Comparison of ENCODE assay signal across 31 cellular contexts in the genomic region with DNA sequence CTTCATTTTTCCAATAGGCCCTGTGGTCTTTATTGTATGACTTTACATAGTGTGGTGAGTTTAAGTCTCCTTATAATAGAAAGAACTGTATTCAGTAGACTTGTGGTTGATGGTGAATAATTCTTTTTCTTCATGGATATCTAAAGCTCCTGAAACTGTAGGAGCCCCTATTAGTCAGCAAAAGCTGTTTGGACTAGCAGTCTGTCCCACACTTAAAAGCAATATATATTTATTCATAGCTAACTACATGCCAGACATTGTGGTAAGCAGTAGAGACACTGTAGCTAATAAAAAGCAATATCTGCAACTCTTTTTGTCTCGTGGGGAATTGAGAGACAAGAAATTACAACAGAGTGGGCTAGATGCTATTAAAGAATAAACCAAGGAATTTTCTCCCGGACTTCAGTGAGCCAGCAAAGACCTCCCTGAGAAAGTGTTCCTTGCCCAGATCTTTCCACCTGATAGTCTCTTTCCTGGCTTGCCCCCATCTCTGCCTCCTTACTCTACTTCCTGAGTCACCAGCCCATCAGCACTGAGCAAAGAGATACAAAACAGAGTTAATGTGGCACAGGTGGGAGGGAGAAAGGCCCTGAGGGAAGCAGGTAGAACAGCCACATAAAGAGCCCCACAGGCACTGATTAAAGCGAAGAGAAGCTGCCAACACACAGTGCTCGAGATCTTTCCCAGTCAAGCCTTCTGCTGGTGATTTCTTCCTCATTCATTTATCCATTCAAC. TPM values are rescaled to one million over a fixed set of nuclear protein-coding genes. Genes with fewer than 3 reads are reported as not detected.
"Had no signal": no experiment of that assay in that cellular context is flagged by ENCODE, and none has a peak within 500 bp of the region (broad histone marks: within the 10 kb centered on the region; RNA-seq: fewer than 3 reads in every experiment).

No MANE protein-coding gene starts in this region.

- H3K4me3 Mint-ChIP-seq: activated CD8-positive, alpha-beta memory T cell treated with anti-CD3 and anti-CD28 coated beads, Interleukin-2, amount 10 ng/mL, durations not matched to agents 7 days and 5 days; activated CD8-positive, alpha-beta T cell treated with anti-CD3 and anti-CD28 coated beads for 36 hours; activated naive CD8-positive, alpha-beta T cell; memory B cell; stimulated activated naive B cell treated with anti-CD40 and anti-IgM and Interleukin-4, amounts not matched to agents 10 μg/mL and 1 μg/mL and 100 μg/mL, for 72 hours; T-helper 1 cell treated with Interleukin-12 subunit alpha and Interleukin-12 subunit beta and Interleukin-4 antibody, amounts not matched to agents 30 μg/mL and 1 μg/mL, for 36 hours had no signal

- H3K27ac ChIP-seq: brain microvascular endothelial cell, hepatocyte, right lobe of liver, transverse colon, uterus had no signal

- H3K4me1 ChIP-seq: right lobe of liver, transverse colon, uterus had no signal

- H3K9me3 ChIP-seq: right lobe of liver, transverse colon, uterus had no signal

- H3K36me3 ChIP-seq: brain microvascular endothelial cell, transverse colon, uterus had no signal

- FAIRE-seq: frontal cortex, small intestine had no signal

- H3K9me3 Mint-ChIP-seq: activated CD8-positive, alpha-beta T cell treated with anti-CD3 and anti-CD28 coated beads for 36 hours; memory B cell; stimulated activated naive B cell treated with anti-CD40 and anti-IgM and Interleukin-4, amounts not matched to agents 10 μg/mL and 1 μg/mL and 100 μg/mL, for 72 hours; T-helper 1 cell treated with Interleukin-12 subunit alpha and Interleukin-12 subunit beta and Interleukin-4 antibody, amounts not matched to agents 30 μg/mL and 1 μg/mL, for 36 hours had no signal

- H3K36me3 Mint-ChIP-seq: activated naive CD8-positive, alpha-beta T cell; memory B cell had no signal

- H3K4me1 Mint-ChIP-seq: stimulated activated naive B cell treated with anti-CD40 and anti-IgM and Interleukin-4, amounts not matched to agents 10 μg/mL and 1 μg/mL and 100 μg/mL, for 72 hours had no signal

- H2AFZ ChIP-seq: hepatocyte had no signal

- H3K27me3 Mint-ChIP-seq: activated CD8-positive, alpha-beta T cell treated with anti-CD3 and anti-CD28 coated beads for 36 hours; activated naive CD8-positive, alpha-beta T cell; memory B cell; stimulated activated naive B cell treated with anti-CD40 and anti-IgM and Interleukin-4, amounts not matched to agents 10 μg/mL and 1 μg/mL and 100 μg/mL, for 72 hours had no signal

- DNase-seq: activated CD4-positive, alpha-beta T cell treated with anti-CD3 and anti-CD28 coated beads for 48 hours; activated CD8-positive, alpha-beta memory T cell treated with anti-CD3 and anti-CD28 coated beads, Interleukin-2, amount 10 ng/mL, durations not matched to agents 7 days and 5 days; activated CD8-positive, alpha-beta T cell treated with anti-CD3 and anti-CD28 coated beads for 36 hours; activated naive CD4-positive, alpha-beta T cell; brain microvascular endothelial cell; central memory CD4-positive, alpha-beta T cell; dermis blood vessel endothelial cell; effector CD8-positive, alpha-beta T cell; glutamatergic neuron; left cardiac atrium; occipital lobe; posterior cingulate gyrus; right lobe of liver; small intestine; stimulated activated CD4-positive, alpha-beta T cell treated with anti-CD3 and anti-CD28 coated beads, Interleukin-15, amount 100 ng/mL, for 24 hours; stimulated activated CD8-positive, alpha-beta memory T cell treated with anti-CD3 and anti-CD28 coated beads, Interleukin-4, amount 100 ng/mL, for 48 hours; stimulated activated naive B cell treated with anti-CD40 and anti-IgM and Interleukin-4, amounts not matched to agents 10 μg/mL and 1 μg/mL and 100 μg/mL, for 72 hours; T1000; transverse colon; uterus had no signal

- H3K27ac Mint-ChIP-seq: activated CD8-positive, alpha-beta memory T cell treated with anti-CD3 and anti-CD28 coated beads, Interleukin-2, amount 10 ng/mL, durations not matched to agents 7 days and 5 days; activated CD8-positive, alpha-beta T cell treated with anti-CD3 and anti-CD28 coated beads for 36 hours; activated naive CD8-positive, alpha-beta T cell; memory B cell; stimulated activated naive B cell treated with anti-CD40 and anti-IgM and Interleukin-4, amounts not matched to agents 10 μg/mL and 1 μg/mL and 100 μg/mL, for 72 hours; T-helper 1 cell treated with Interleukin-12 subunit alpha and Interleukin-12 subunit beta and Interleukin-4 antibody, amounts not matched to agents 30 μg/mL and 1 μg/mL, for 36 hours had no signal

- H3K79me2 ChIP-seq: hepatocyte had no signal

- H3K4me3 ChIP-seq: hepatocyte, right lobe of liver, transverse colon, uterus had no signal

- ATAC-seq: activated CD8-positive, alpha-beta memory T cell treated with anti-CD3 and anti-CD28 coated beads, Interleukin-2, amount 10 ng/mL, durations not matched to agents 7 days and 5 days; activated CD8-positive, alpha-beta T cell treated with anti-CD3 and anti-CD28 coated beads for 36 hours; left cardiac atrium; right lobe of liver; stimulated activated naive B cell treated with anti-CD40 and anti-IgM and Interleukin-4, amounts not matched to agents 10 μg/mL and 1 μg/mL and 100 μg/mL, for 72 hours had no signal

- H3K27me3 ChIP-seq: brain microvascular endothelial cell, hepatocyte, right lobe of liver, transverse colon, uterus had no signal

- H3K4me2 ChIP-seq: hepatocyte had no signal

RNA-seq across cellular contexts. Expression of gene OR52W1, which starts 1.4 kb away (rescaled TPM):
- total RNA-seq: activated CD8-positive, alpha-beta memory T cell treated with anti-CD3 and anti-CD28 coated beads, Interleukin-2, amount 10 ng/mL, durations not matched to agents 7 days and 5 days; activated CD8-positive, alpha-beta T cell treated with anti-CD3 and anti-CD28 coated beads for 36 hours; dermis blood vessel endothelial cell; frontal cortex; hepatocyte; left cardiac atrium; liver; mononuclear cell; myocyte; occipital lobe; right lobe of liver; temporal lobe; transverse colon; uterus had no signal
- polyA plus RNA-seq: esophagus, hepatocyte, liver, neural cell, small intestine had no signal

RNA-seq across cellular contexts. Expression of gene C11orf42, which starts 7.7 kb away (rescaled TPM):
- total RNA-seq: activated CD8-positive, alpha-beta memory T cell treated with anti-CD3 and anti-CD28 coated beads, Interleukin-2, amount 10 ng/mL, durations not matched to agents 7 days and 5 days; activated CD8-positive, alpha-beta T cell treated with anti-CD3 and anti-CD28 coated beads for 36 hours; dermis blood vessel endothelial cell; frontal cortex; hepatocyte; left cardiac atrium; liver; mononuclear cell; myocyte; occipital lobe; right lobe of liver; temporal lobe; transverse colon; uterus had no signal
- polyA plus RNA-seq: esophagus, hepatocyte, liver, neural cell, small intestine had no signal

RNA-seq across cellular contexts. Expression of gene OR52B2, which starts 27.5 kb away (rescaled TPM):
- total RNA-seq: activated CD8-positive, alpha-beta memory T cell treated with anti-CD3 and anti-CD28 coated beads, Interleukin-2, amount 10 ng/mL, durations not matched to agents 7 days and 5 days; activated CD8-positive, alpha-beta T cell treated with anti-CD3 and anti-CD28 coated beads for 36 hours; dermis blood vessel endothelial cell; frontal cortex; hepatocyte; left cardiac atrium; mononuclear cell; myocyte; occipital lobe; temporal lobe; uterus had no signal
- polyA plus RNA-seq: esophagus, hepatocyte, liver, neural cell, small intestine had no signal

RNA-seq across cellular contexts. Expression of gene CNGA4, which starts 41.3 kb away (rescaled TPM):
- total RNA-seq: dermis blood vessel endothelial cell, left cardiac atrium, liver, myocyte had no signal
- polyA plus RNA-seq: neural cell had no signal
